Comparison of ENCODE assay signal across 12 cellular contexts in genomic region chr22:37775785-37776638, GRCh38. TPM values are rescaled to one million over a fixed set of nuclear protein-coding genes. Genes with fewer than 3 reads are reported as not detected.
DNase-seq lines count a peak whose midpoint lies in the region; ATAC-seq and TF ChIP-seq lines count a peak whose summit lies in the region.
"Had no signal": no experiment of that assay in that cellular context is flagged by ENCODE, and none has a peak within 500 bp of the region (broad histone marks: within the 10 kb centered on the region; RNA-seq: fewer than 3 reads in every experiment).

No MANE protein-coding gene starts in this region.

- H3K27ac ChIP-seq in Panc1 (ENCODE audit: low read length), result no peak overlapping the region
- H3K27ac ChIP-seq in fibroblast of lung (ENCODE audit: insufficient read depth, low read length), result peak overlapping the region; percentile 96

- H2AFZ ChIP-seq in fibroblast of lung (ENCODE audit: low read length), result no peak overlapping the region

- POLR2A ChIA-PET in Panc1 (lab: Charles Lee), result interaction anchor here (0.5 to 0.6 kb wide), 2 partner anchors 163 to 1246 kb away, joined by 8 to 10 read pairs; no protein-coding TSS in a partner anchor

- in situ Hi-C loops in Panc1 (cut with HindIII; ENCODE audit: low pct_unique_long_range_greater_than_20kb, low sequenced_read_pairs), result no loop called here

- H3K36me3 ChIP-seq in Panc1 (ENCODE audit: control insufficient read depth, insufficient read depth, low read length) (no peaks in the 10 kb centered on the region), fibroblast of lung (ENCODE audit: control insufficient read depth, insufficient read depth, low read length) (peaks cover 28% of the 10 kb centered on the region), skeletal muscle satellite cell (ENCODE audit: insufficient read depth, low read length) (peaks cover 40% of the 10 kb centered on the region)

- CTCF ChIA-PET in Panc1 (lab: Charles Lee), result no interaction called here

- no peak overlapping the region for H3K4me2 ChIP-seq in fibroblast of lung (ENCODE audit: extremely low read depth, insufficient read depth, low read length)
- peak overlapping the region; percentile 56 for H3K4me2 ChIP-seq in skeletal muscle satellite cell (ENCODE audit: low read length)

- H3K4me3 ChIP-seq in Panc1 (ENCODE audit: low read depth in 2 of 2, low read length in 2 of 2) (no peak overlapping the region), fibroblast of lung (replicated peaks in 1 of 4; ENCODE audit: control extremely low read depth in 1 of 4, insufficient read depth in 1 of 4, low read depth in 3 of 4, low read length in 4 of 4) (no peak overlapping the region), skeletal muscle satellite cell (ENCODE audit: low read length) (no peak overlapping the region)

- intact Hi-C loops in Panc1 (cut with micrococcal nuclease; ENCODE audit: unreplicated experiment), result no loop called here

- H3K9ac ChIP-seq in fibroblast of lung (ENCODE audit: insufficient read depth, low read length) (peak overlapping the region; percentile 23), skeletal muscle satellite cell (ENCODE audit: low read depth, low read length) (peak overlapping the region; percentile 62)

- TF ChIP-seq CTCF in Panc1 (IDR thresholded peaks at IDR 0.05) (no peak), fibroblast of lung (conservative IDR thresholded peaks at IDR 0.05 in 1 of 2, IDR thresholded peaks at IDR 0.05 in 1 of 2; ENCODE audit: low read depth in 1 of 2, low read length in 2 of 2) (no peak)

- peaks cover 7% of the 10 kb centered on the region for H3K4me1 ChIP-seq in Panc1 (ENCODE audit: control insufficient read depth, insufficient read depth, low read length)
- H3K4me1 ChIP-seq in fibroblast of lung (ENCODE audit: control insufficient read depth, extremely low read depth, insufficient read depth, low read length), result peaks cover 25% of the 10 kb centered on the region
- peaks cover 31% of the 10 kb centered on the region for H3K4me1 ChIP-seq in skeletal muscle satellite cell (ENCODE audit: control insufficient read depth, insufficient read depth, low read length)

- ATAC-seq in Panc1 (peak; percentile 29), HG03175 (IDR thresholded peaks at IDR 0.05; ENCODE audit: unreplicated experiment) (no peak)
- ATAC-seq: activated CD4-positive, alpha-beta T cell treated with anti-CD3 and anti-CD28 coated beads for 36 hours; natural killer cell treated with Interleukin-12 subunit alpha and Interleukin-12 subunit beta and Interleukin-15 and Interleukin-18, amount 100 ng/mL, for 72 hours had no signal

- H3K27me3 ChIP-seq in Panc1 (ENCODE audit: control insufficient read depth, insufficient read depth, low read length), result no peaks in the 10 kb centered on the region
- no peaks in the 10 kb centered on the region for H3K27me3 ChIP-seq in fibroblast of lung (ENCODE audit: control insufficient read depth, insufficient read depth, low read length)
- no peaks in the 10 kb centered on the region for H3K27me3 ChIP-seq in skeletal muscle satellite cell (ENCODE audit: control insufficient read depth, insufficient read depth, low read length)

- no peaks in the 10 kb centered on the region for H3K79me2 ChIP-seq in fibroblast of lung (ENCODE audit: control insufficient read depth, insufficient read depth, low read length)

- TSS peak; percentile 12 for BruUV-seq in Panc1 (replicated peaks; lab: Mats Ljungman, UMichigan)

- DNase-seq in EL (peak; percentile 70), Panc1 (ENCODE audit: low read depth, low spot score) (no peak), fibroblast of lung (ENCODE audit: low read depth in 2 of 2) (peak; percentile 83 to 84), SIG-M5 treated with dmso at 0.1 percent for 504 hours (lab: John Stamatoyannopoulos, UW; ENCODE audit: unreplicated experiment) (no peak)
- no peak for DNase-seq in stimulated activated naive CD4-positive, alpha-beta T cell (lab: John Stamatoyannopoulos, UW)
- DNase-seq: activated CD4-positive, alpha-beta T cell treated with anti-CD3 and anti-CD28 coated beads for 36 hours; activated naive CD4-positive, alpha-beta T cell; DMS53; NCI-H1930 had no signal

- H4K20me1 ChIP-seq in fibroblast of lung (ENCODE audit: control insufficient read depth, extremely low read depth, insufficient read depth, low read length), result no peaks in the 10 kb centered on the region

- H3K9me3 ChIP-seq in Panc1 (ENCODE audit: control insufficient read depth, insufficient read depth, low read depth, low read length) (no peaks in the 10 kb centered on the region), fibroblast of lung (ENCODE audit: control insufficient read depth, insufficient read depth, low read depth, low read length) (no peaks in the 10 kb centered on the region), skeletal muscle satellite cell (replicated peaks; ENCODE audit: low read length) (no peaks in the 10 kb centered on the region)

RNA-seq across cellular contexts. Expression of gene GCAT, which starts 31.7 kb away (rescaled TPM):
- total RNA-seq in Panc1 (2021; ENCODE audit: unreplicated experiment) (11.2 TPM), fibroblast of lung (7.7 and 11.9 TPM in 2 replicates)
- 10.0 TPM for polyA plus RNA-seq in Panc1 (2012; ENCODE audit: insufficient read length)
- 6.6 and 11.0 TPM in 2 replicates for polyA plus RNA-seq in fibroblast of lung
- polyA plus RNA-seq in fibroblast of lung (2012), result 14.0 and 25.6 TPM in 2 replicates
- polyA minus RNA-seq in fibroblast of lung (ENCODE audit: low replicate concordance), result 14.6 and 20.8 TPM in 2 replicates
- total RNA-seq in skeletal muscle satellite cell (2012; rRNA removed), result 31.7 and 46.1 TPM in 2 replicates

RNA-seq across cellular contexts. Expression of gene GALR3, which starts 47.2 kb away (rescaled TPM):
- not detected for total RNA-seq in Panc1 (2021; ENCODE audit: unreplicated experiment)
- polyA plus RNA-seq in Panc1 (2012; ENCODE audit: insufficient read length), result not detected
- total RNA-seq in fibroblast of lung, result not detected in 2 replicates
- not detected in 2 replicates for polyA plus RNA-seq in fibroblast of lung
- polyA plus RNA-seq in fibroblast of lung (2012), result not detected in 2 replicates
- not detected in 2 replicates for polyA minus RNA-seq in fibroblast of lung (ENCODE audit: low replicate concordance)
- total RNA-seq in skeletal muscle satellite cell (2012; rRNA removed), result not detected in 2 replicates
- total RNA-seq: natural killer cell treated with Interleukin-12 subunit alpha and Interleukin-12 subunit beta and Interleukin-15 and Interleukin-18, amount 100 ng/mL, for 72 hours had no signal

Comparison
In these comparisons a context has a peak if more than half of its experiments do, and no peak if none do; other contexts are left out.
1. DNase-seq: peak in EL (single experiment) and fibroblast of lung (2 of 2); none in Panc1 (single experiment), SIG-M5 treated with dmso at 0.1 percent for 504 hours (single experiment) and stimulated activated naive CD4-positive, alpha-beta T cell (0 of 6).